In the genomic region with DNA sequence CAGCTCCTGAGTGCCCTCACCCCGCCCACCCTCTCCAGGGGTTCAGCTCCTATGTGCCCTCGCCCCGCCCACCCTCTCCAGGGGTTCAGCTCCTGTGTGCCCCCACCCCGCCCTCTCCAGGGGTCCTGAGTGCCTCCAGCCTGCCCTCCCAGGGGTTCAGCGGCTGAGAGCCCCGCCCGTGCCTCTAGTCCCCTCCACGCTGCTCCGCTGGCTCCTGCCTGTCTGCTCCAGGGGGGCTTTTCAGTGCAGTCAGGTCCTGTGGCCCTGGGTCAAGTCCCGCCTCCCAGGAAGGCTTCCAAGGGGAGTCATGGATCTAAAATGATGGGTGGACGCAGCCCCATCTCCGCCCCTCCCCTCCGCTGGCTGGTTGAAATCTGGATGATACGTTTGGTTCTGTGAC, we compare ENCODE assay signal across 24 cellular contexts.
"Had no signal": no experiment of that assay in that cellular context is flagged by ENCODE, and none has a peak within 500 bp of the region (broad histone marks: within the 10 kb centered on the region; RNA-seq: fewer than 3 reads in every experiment).

No MANE protein-coding gene starts in this region.

- H2AFZ ChIP-seq: hepatocyte had no signal

- H3K4me1 ChIP-seq: body of pancreas, foreskin keratinocyte, tibial nerve had no signal

- H3K4me3 Mint-ChIP-seq: activated B cell treated with CpG ODN at 0.5 μM for 24 hours; activated CD4-positive, alpha-beta T cell treated with anti-CD3 and anti-CD28 coated beads for 36 hours; dendritic cell treated with granulocyte-macrophage colony-stimulating factor and Interleukin-4, amounts not matched to agents 40 ng/mL and 50 ng/mL, for 4 days; immature natural killer cell; stimulated activated naive CD8-positive, alpha-beta T cell treated with anti-CD3 and anti-CD28 coated beads, Interleukin-15, Interleukin-2, amounts not matched to agents 100 ng/mL and 50 ng/mL, for 24 hours; T-helper 1 cell treated with Interleukin-12 subunit alpha and Interleukin-12 subunit beta and Interleukin-4 antibody, amounts not matched to agents 30 μg/mL and 1 μg/mL, for 36 hours had no signal

- H3K9me3 Mint-ChIP-seq: activated B cell treated with CpG ODN at 0.5 μM for 24 hours; dendritic cell treated with granulocyte-macrophage colony-stimulating factor and Interleukin-4, amounts not matched to agents 40 ng/mL and 50 ng/mL, for 4 days; immature natural killer cell; naive B cell; stimulated activated naive CD8-positive, alpha-beta T cell treated with anti-CD3 and anti-CD28 coated beads, Interleukin-15, Interleukin-2, amounts not matched to agents 100 ng/mL and 50 ng/mL, for 24 hours; T-helper 1 cell treated with Interleukin-12 subunit alpha and Interleukin-12 subunit beta and Interleukin-4 antibody, amounts not matched to agents 30 μg/mL and 1 μg/mL, for 36 hours had no signal

- H3K36me3 ChIP-seq: cardiac muscle cell had no signal

- DNase-seq: activated B cell treated with CpG ODN at 0.5 μM for 24 hours; activated CD4-positive, alpha-beta T cell treated with anti-CD3 and anti-CD28 coated beads for 36 hours; activated CD4-positive, alpha-beta T cell treated with anti-CD3 and anti-CD28 coated beads, Interleukin-2, amount 50 U/mL, for 48 hours; activated T-cell treated with anti-CD3 and anti-CD28 coated beads for 4 hours; body of pancreas; effector CD4-positive, alpha-beta T cell; erythroblast; foreskin keratinocyte; immature natural killer cell; naive B cell; spleen; stimulated activated CD4-positive, alpha-beta T cell treated with anti-CD3 and anti-CD28 coated beads, Interleukin-4, amount 100 ng/mL, for 24 hours; substantia nigra; T1000 had no signal

- H3K9me3 ChIP-seq: body of pancreas, spleen, tibial nerve had no signal

- H3K4me2 ChIP-seq: hepatocyte had no signal

- H3K4me3 ChIP-seq: body of pancreas, cardiac muscle cell, hepatocyte, lung, spleen, tibial nerve had no signal

- H3K27me3 Mint-ChIP-seq: activated B cell treated with CpG ODN at 0.5 μM for 24 hours; activated CD4-positive, alpha-beta T cell treated with anti-CD3 and anti-CD28 coated beads for 36 hours; dendritic cell treated with granulocyte-macrophage colony-stimulating factor and Interleukin-4, amounts not matched to agents 40 ng/mL and 50 ng/mL, for 4 days; naive B cell; stimulated activated naive CD8-positive, alpha-beta T cell treated with anti-CD3 and anti-CD28 coated beads, Interleukin-15, Interleukin-2, amounts not matched to agents 100 ng/mL and 50 ng/mL, for 24 hours had no signal

- H3K27ac ChIP-seq: body of pancreas, cardiac muscle cell, foreskin keratinocyte, hepatocyte, tibial nerve had no signal

- H3K27ac Mint-ChIP-seq: activated B cell treated with CpG ODN at 0.5 μM for 24 hours; activated CD4-positive, alpha-beta T cell treated with anti-CD3 and anti-CD28 coated beads for 36 hours; dendritic cell treated with granulocyte-macrophage colony-stimulating factor and Interleukin-4, amounts not matched to agents 40 ng/mL and 50 ng/mL, for 4 days; stimulated activated naive CD8-positive, alpha-beta T cell treated with anti-CD3 and anti-CD28 coated beads, Interleukin-15, Interleukin-2, amounts not matched to agents 100 ng/mL and 50 ng/mL, for 24 hours; T-helper 1 cell treated with Interleukin-12 subunit alpha and Interleukin-12 subunit beta and Interleukin-4 antibody, amounts not matched to agents 30 μg/mL and 1 μg/mL, for 36 hours had no signal

- ATAC-seq: activated CD4-positive, alpha-beta T cell treated with anti-CD3 and anti-CD28 coated beads for 36 hours; body of pancreas; foreskin keratinocyte; left lobe of liver had no signal

- FAIRE-seq: endometrium, urothelium cell line had no signal

- H3K79me2 ChIP-seq: hepatocyte had no signal

- H3K27me3 ChIP-seq: body of pancreas, cardiac muscle cell, foreskin keratinocyte, hepatocyte, spleen, tibial nerve had no signal
